9 cellular contexts compared by ENCODE assay signal in genomic region chr12:71838661-71839060, GRCh38. TPM values are rescaled to one million over a fixed set of nuclear protein-coding genes. Genes with fewer than 3 reads are reported as not detected.
DNase-seq lines count a peak whose midpoint lies in the region; FAIRE-seq and TF ChIP-seq lines count a peak whose summit lies in the region.
"Had no signal": no experiment of that assay in that cellular context is flagged by ENCODE, and none has a peak within 500 bp of the region (broad histone marks: within the 10 kb centered on the region; RNA-seq: fewer than 3 reads in every experiment).

No MANE protein-coding gene starts in this region.

- peak overlapping the region; percentile 98 for H3K9ac ChIP-seq in endothelial cell of umbilical vein (replicated peaks; ENCODE audit: extremely low read depth, insufficient read depth, low read length)

- no peaks in the 10 kb centered on the region for H3K27me3 Mint-ChIP-seq in Caco-2 (ENCODE audit: insufficient read depth, unreplicated experiment)

- DNase-seq in Caco-2 (no peak), Peyer's patch (no peak), endothelial cell of umbilical vein (ENCODE audit: low read depth, low spot score) (no peak), prostate gland (ENCODE audit: low spot score) (no peak), G401 (ENCODE audit: low spot score) (no peak), occipital lobe (lab: John Stamatoyannopoulos, UW) (no peak), NCI-H2196 treated with DMSO at 0.1 percent for 48 hours (lab: John Stamatoyannopoulos, UW; ENCODE audit: unreplicated experiment) (no peak), mesenteric fat pad (ENCODE audit: low spot score) (no peak)
- DNase-seq: stimulated activated CD4-positive, alpha-beta T cell treated with anti-CD3 and anti-CD28 coated beads, Interleukin-4, amount 100 ng/mL, for 4 hours had no signal

- POLR2A ChIA-PET in Caco-2 (lab: Charles Lee) (no interaction called here), endothelial cell of umbilical vein (lab: Charles Lee) (no interaction called here)

- BruUV-seq in Caco-2 (replicated peaks; lab: Mats Ljungman, UMichigan) (no TSS peak), endothelial cell of umbilical vein (replicated peaks; lab: Mats Ljungman, UMichigan) (no TSS peak)

- no peaks in the 10 kb centered on the region for H3K9me3 Mint-ChIP-seq in Caco-2 (ENCODE audit: unreplicated experiment)

- H2AFZ ChIP-seq in endothelial cell of umbilical vein (ENCODE audit: low read depth, low read length): peak overlapping the region; percentile 81

- FAIRE-seq in endothelial cell of umbilical vein (lab: Jason Lieb, UNC): no peak

- in situ Hi-C loops in G401 (cut with HindIII; ENCODE audit: low sequenced_read_pairs): no loop called here

- TF ChIP-seq POLR2A in Peyer's patch (IDR thresholded peaks at IDR 0.05) (no peak), endothelial cell of umbilical vein (IDR thresholded peaks at IDR 0.05; ENCODE audit: low read depth, low read length) (no peak), prostate gland (IDR thresholded peaks at IDR 0.05) (no peak)

- TF ChIP-seq CTCF in Caco-2 (IDR thresholded peaks at IDR 0.05; ENCODE audit: insufficient read depth in 1 of 2, low read depth in 1 of 2, low read length in 1 of 2, severe bottlenecking in 1 of 2, unreplicated experiment in 1 of 2): no peak
- TF ChIP-seq CTCF in Peyer's patch (IDR thresholded peaks at IDR 0.05): no peak
- no peak for TF ChIP-seq CTCF in endothelial cell of umbilical vein (IDR thresholded peaks at IDR 0.05; ENCODE audit: extremely low read depth in 1 of 2, insufficient read depth in 1 of 2, low read depth in 1 of 2, low read length in 2 of 2)
- TF ChIP-seq CTCF in prostate gland (IDR thresholded peaks at IDR 0.05): no peak

- H3K27me3 ChIP-seq in Caco-2 (replicated peaks; ENCODE audit: control insufficient read depth, insufficient read depth, low read length): no peaks in the 10 kb centered on the region
- no peaks in the 10 kb centered on the region for H3K27me3 ChIP-seq in Peyer's patch
- H3K27me3 ChIP-seq in endothelial cell of umbilical vein (ENCODE audit: control insufficient read depth in 2 of 2, insufficient read depth in 2 of 2, low read length in 2 of 2): no peaks in the 10 kb centered on the region
- no peaks in the 10 kb centered on the region for H3K27me3 ChIP-seq in prostate gland (replicated peaks; ENCODE audit: insufficient read depth)

- no peaks in the 10 kb centered on the region for H3K9me3 ChIP-seq in Caco-2
- H3K9me3 ChIP-seq in Peyer's patch: no peaks in the 10 kb centered on the region
- H3K9me3 ChIP-seq in endothelial cell of umbilical vein (replicated peaks; ENCODE audit: control insufficient read depth, insufficient read depth, low read length): no peaks in the 10 kb centered on the region
- no peaks in the 10 kb centered on the region for H3K9me3 ChIP-seq in prostate gland

- H3K4me3 ChIP-seq in Caco-2 (ENCODE audit: low read depth, low read length) (peak overlapping the region; percentile 73; the same call in 1 of the 2 replicates), Peyer's patch (peak overlapping the region in 1 of 4 donors; percentile 74), endothelial cell of umbilical vein (replicated peaks in 1 of 3; ENCODE audit: insufficient read depth in 1 of 3, low read depth in 1 of 3, low read length in 3 of 3) (peak overlapping the region in 1 of 3 experiments; percentile 71), prostate gland (no peak overlapping the region)

- H3K4me2 ChIP-seq in endothelial cell of umbilical vein (ENCODE audit: insufficient read depth, low read length): peak overlapping the region; percentile 65

- peaks cover 6% of the 10 kb centered on the region for H3K4me1 Mint-ChIP-seq in Caco-2 (ENCODE audit: low read depth, unreplicated experiment)

- intact Hi-C loops in Caco-2 (cut with micrococcal nuclease; ENCODE audit: unreplicated experiment) (loop anchor here (1.0 to 2.0 kb wide), 2 partner anchors 58 to 100 kb away; partner anchors contain the start of gene TPH2), endothelial cell of umbilical vein (cut with micrococcal nuclease) (loop anchor here (1.0 to 2.0 kb wide), 3 partner anchors 32 to 174 kb away; partner anchors contain the start of gene THAP2), prostate gland (cut with DNase I) (loop anchor here (1.0 kb wide), 1 partner anchor 83 kb away; no protein-coding TSS in a partner anchor)

- H3K4me1 ChIP-seq in Caco-2 (0 out of 2 replicates have a peak, but pooled peaks cover 9% of the 10 kb centered on the region), Peyer's patch (peaks cover 0 to 14% (median 8%) of the 10 kb centered on the region in 4 donors), endothelial cell of umbilical vein (ENCODE audit: control insufficient read depth, extremely low read depth, insufficient read depth, low read length) (peaks cover 10% of the 10 kb centered on the region), prostate gland (replicated peaks) (no peaks in the 10 kb centered on the region)

- peak overlapping the region; percentile 96 for H3K4me3 Mint-ChIP-seq in Caco-2 (ENCODE audit: unreplicated experiment)

- H4K20me1 ChIP-seq in endothelial cell of umbilical vein (replicated peaks; ENCODE audit: control insufficient read depth, extremely low read depth, insufficient read depth, low read length): no peaks in the 10 kb centered on the region

- H3K36me3 Mint-ChIP-seq in Caco-2 (ENCODE audit: insufficient read depth, unreplicated experiment): peaks cover 10% of the 10 kb centered on the region

- peaks cover 24% of the 10 kb centered on the region for H3K79me2 ChIP-seq in endothelial cell of umbilical vein (ENCODE audit: control insufficient read depth, insufficient read depth, low read length)

- no peaks in the 10 kb centered on the region for H3K36me3 ChIP-seq in Caco-2 (ENCODE audit: control insufficient read depth, insufficient read depth, low read length)
- no peaks in the 10 kb centered on the region for H3K36me3 ChIP-seq in Peyer's patch
- H3K36me3 ChIP-seq in endothelial cell of umbilical vein (ENCODE audit: control insufficient read depth in 2 of 2, extremely low read depth in 1 of 2, insufficient read depth in 2 of 2, low read length in 2 of 2): no peaks in the 10 kb centered on the region
- no peaks in the 10 kb centered on the region for H3K36me3 ChIP-seq in prostate gland

- H3K27ac ChIP-seq in Peyer's patch: peak overlapping the region; percentile 82 to 96 (median 92)
- peak overlapping the region; percentile 94 for H3K27ac ChIP-seq in endothelial cell of umbilical vein (ENCODE audit: insufficient read depth, low read depth, low read length)
- H3K27ac ChIP-seq in prostate gland: peak overlapping the region; percentile 98 to 99

- peak overlapping the region; percentile 99 for H3K27ac Mint-ChIP-seq in Caco-2 (ENCODE audit: unreplicated experiment)

- 98% methylated on average over 6 of the region's 6 CpGs for WGBS in prostate gland

- no peaks in the 10 kb centered on the region for H3K9me1 ChIP-seq in endothelial cell of umbilical vein (replicated peaks; ENCODE audit: control insufficient read depth, extremely low read depth, insufficient read depth, low read length)

- dilution Hi-C loops in endothelial cell of umbilical vein (cut with MboI; ENCODE audit: extremely low pct_ligation_motif_present, low sequenced_read_pairs): no loop called here

- CTCF ChIA-PET in Caco-2 (lab: Charles Lee) (no interaction called here), endothelial cell of umbilical vein (lab: Charles Lee) (interaction anchor here (0.9 to 3.0 kb wide), 2 partner anchors 8 to 58 kb away, joined by 3 to 24 read pairs; no protein-coding TSS in a partner anchor)

TF ChIP-seq in endothelial cell of umbilical vein, 7 proteins besides CTCF, POLR2A, EP300 and RAD21:
- TF ChIP-seq, protein P1, sequence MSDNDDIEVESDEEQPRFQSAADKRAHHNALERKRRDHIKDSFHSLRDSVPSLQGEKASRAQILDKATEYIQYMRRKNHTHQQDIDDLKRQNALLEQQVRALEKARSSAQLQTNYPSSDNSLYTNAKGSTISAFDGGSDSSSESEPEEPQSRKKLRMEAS (IDR thresholded peaks at IDR 0.05; ENCODE audit: insufficient read depth, insufficient read length): no peak
- TF ChIP-seq MYC (IDR thresholded peaks at IDR 0.05; ENCODE audit: low read depth, low read length) (no peak), POLR2AphosphoS5 (IDR thresholded peaks at IDR 0.05; ENCODE audit: insufficient read depth, low read depth, low read length) (no peak), FOS (IDR thresholded peaks at IDR 0.05; ENCODE audit: borderline replicate concordance, insufficient read depth, low read length) (no peak), EZH2 (IDR thresholded peaks at IDR 0.05; ENCODE audit: borderline replicate concordance, low read depth, low read length, severe bottlenecking) (no peak), JUN (IDR thresholded peaks at IDR 0.05; ENCODE audit: borderline replicate concordance, insufficient read depth, insufficient read length, low read depth) (no peak), GATA2 (IDR thresholded peaks at IDR 0.05; ENCODE audit: insufficient read depth, insufficient read length, low read depth, low read length) (no peak)

RNA-seq across cellular contexts. Expression of gene TBC1D15, which starts 0.9 kb away (rescaled TPM):
- total RNA-seq in Caco-2 (2022): 27.1 and 31.3 TPM in 2 replicates
- total RNA-seq in Peyer's patch: 10 to 100 TPM; 28.2 to 80.0 (median 34.7) TPM
- total RNA-seq in endothelial cell of umbilical vein: 29.6 and 32.7 TPM in 2 replicates
- 8.3 and 11.7 TPM in 2 replicates for polyA plus RNA-seq in endothelial cell of umbilical vein
- 12.7 and 13.0 TPM in 2 replicates for polyA plus RNA-seq in endothelial cell of umbilical vein (2011; cell fraction: cytosol; rRNA removed)
- 31.7 and 38.5 TPM in 2 replicates for polyA plus RNA-seq in endothelial cell of umbilical vein (2011; cell fraction: nucleus; rRNA removed)
- 25.6 and 29.0 TPM in 2 replicates for polyA plus RNA-seq in endothelial cell of umbilical vein (2012)
- polyA minus RNA-seq in endothelial cell of umbilical vein: 16.3 and 23.9 TPM in 2 replicates
- polyA minus RNA-seq in endothelial cell of umbilical vein (2011; cell fraction: cytosol; rRNA and poly(A)+ RNA removed): 19.2 TPM
- polyA minus RNA-seq in endothelial cell of umbilical vein (2011; cell fraction: nucleus; rRNA and poly(A)+ RNA removed): 34.9 and 49.5 TPM in 2 replicates
- 10 to 100 TPM; 41.2 to 42.1 TPM for total RNA-seq in prostate gland
- 14.3 and 14.8 TPM in 2 replicates for total RNA-seq in G401 (2014; rRNA removed; shearing (Covaris generic))
- total RNA-seq in occipital lobe: 37.7 TPM
- 61.7 TPM for total RNA-seq in mesenteric fat pad
